In the genomic region with DNA sequence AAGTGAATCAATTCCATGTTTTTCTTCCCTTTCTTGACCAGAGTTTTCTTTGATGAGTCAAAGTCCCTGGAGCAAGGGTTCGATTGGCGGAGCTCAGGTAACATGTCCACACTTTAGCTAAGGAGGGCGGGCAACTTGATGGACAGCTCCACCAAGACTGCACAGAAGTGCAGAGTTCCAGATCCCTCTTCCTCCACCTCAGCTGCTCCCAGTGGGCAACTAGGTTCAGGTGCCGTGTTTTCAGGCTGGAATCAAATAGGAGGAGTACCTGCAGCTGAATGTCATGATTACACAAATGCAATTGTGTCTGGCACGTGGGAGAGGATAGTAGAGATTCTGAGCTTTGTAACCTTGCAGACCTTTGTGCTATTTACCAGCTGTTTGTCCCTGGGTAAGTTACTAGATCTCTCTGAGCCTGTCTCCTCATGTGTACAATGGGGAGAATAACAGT, we compare ENCODE assay signal across 1 cellular context.
TF ChIP-seq lines count a peak whose summit lies in the region.

No MANE protein-coding gene starts in this region.

TF ChIP-seq in HepG2, 621 proteins besides CTCF, POLR2A, EP300 and RAD21 (continued from another document and continues in another):
- TF ChIP-seq, protein P1, sequence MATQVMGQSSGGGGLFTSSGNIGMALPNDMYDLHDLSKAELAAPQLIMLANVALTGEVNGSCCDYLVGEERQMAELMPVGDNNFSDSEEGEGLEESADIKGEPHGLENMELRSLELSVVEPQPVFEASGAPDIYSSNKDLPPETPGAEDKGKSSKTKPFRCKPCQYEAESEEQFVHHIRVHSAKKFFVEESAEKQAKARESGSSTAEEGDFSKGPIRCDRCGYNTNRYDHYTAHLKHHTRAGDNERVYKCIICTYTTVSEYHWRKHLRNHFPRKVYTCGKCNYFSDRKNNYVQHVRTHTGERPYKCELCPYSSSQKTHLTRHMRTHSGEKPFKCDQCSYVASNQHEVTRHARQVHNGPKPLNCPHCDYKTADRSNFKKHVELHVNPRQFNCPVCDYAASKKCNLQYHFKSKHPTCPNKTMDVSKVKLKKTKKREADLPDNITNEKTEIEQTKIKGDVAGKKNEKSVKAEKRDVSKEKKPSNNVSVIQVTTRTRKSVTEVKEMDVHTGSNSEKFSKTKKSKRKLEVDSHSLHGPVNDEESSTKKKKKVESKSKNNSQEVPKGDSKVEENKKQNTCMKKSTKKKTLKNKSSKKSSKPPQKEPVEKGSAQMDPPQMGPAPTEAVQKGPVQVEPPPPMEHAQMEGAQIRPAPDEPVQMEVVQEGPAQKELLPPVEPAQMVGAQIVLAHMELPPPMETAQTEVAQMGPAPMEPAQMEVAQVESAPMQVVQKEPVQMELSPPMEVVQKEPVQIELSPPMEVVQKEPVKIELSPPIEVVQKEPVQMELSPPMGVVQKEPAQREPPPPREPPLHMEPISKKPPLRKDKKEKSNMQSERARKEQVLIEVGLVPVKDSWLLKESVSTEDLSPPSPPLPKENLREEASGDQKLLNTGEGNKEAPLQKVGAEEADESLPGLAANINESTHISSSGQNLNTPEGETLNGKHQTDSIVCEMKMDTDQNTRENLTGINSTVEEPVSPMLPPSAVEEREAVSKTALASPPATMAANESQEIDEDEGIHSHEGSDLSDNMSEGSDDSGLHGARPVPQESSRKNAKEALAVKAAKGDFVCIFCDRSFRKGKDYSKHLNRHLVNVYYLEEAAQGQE (IDR thresholded peaks at IDR 0.05; ENCODE audit: borderline replicate concordance in 1 of 2, low read depth in 1 of 2, low read length in 2 of 2): peak in 1 of 2 experiments; percentile 73; a peak in 3 of 4 replicates
- peak; percentile 20; the same call in 1 of the 2 replicates for TF ChIP-seq HDAC1 (CRISPR knock-in tag; IDR thresholded peaks at IDR 0.05)
- peak; percentile 17; the same call in 1 of the 2 replicates for TF ChIP-seq GATAD2A (CRISPR knock-in tag; IDR thresholded peaks at IDR 0.05)
- TF ChIP-seq, protein P2, sequence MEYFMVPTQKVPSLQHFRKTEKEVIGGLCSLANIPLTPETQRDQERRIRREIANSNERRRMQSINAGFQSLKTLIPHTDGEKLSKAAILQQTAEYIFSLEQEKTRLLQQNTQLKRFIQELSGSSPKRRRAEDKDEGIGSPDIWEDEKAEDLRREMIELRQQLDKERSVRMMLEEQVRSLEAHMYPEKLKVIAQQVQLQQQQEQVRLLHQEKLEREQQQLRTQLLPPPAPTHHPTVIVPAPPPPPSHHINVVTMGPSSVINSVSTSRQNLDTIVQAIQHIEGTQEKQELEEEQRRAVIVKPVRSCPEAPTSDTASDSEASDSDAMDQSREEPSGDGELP (IDR thresholded peaks at IDR 0.05; ENCODE audit: borderline replicate concordance, low read depth): peak; percentile 47; the same call in 1 of the 2 replicates
- TF ChIP-seq NR2F2 (IDR thresholded peaks at IDR 0.05; ENCODE audit: borderline replicate concordance, low read depth): no peak
- TF ChIP-seq, protein P3, sequence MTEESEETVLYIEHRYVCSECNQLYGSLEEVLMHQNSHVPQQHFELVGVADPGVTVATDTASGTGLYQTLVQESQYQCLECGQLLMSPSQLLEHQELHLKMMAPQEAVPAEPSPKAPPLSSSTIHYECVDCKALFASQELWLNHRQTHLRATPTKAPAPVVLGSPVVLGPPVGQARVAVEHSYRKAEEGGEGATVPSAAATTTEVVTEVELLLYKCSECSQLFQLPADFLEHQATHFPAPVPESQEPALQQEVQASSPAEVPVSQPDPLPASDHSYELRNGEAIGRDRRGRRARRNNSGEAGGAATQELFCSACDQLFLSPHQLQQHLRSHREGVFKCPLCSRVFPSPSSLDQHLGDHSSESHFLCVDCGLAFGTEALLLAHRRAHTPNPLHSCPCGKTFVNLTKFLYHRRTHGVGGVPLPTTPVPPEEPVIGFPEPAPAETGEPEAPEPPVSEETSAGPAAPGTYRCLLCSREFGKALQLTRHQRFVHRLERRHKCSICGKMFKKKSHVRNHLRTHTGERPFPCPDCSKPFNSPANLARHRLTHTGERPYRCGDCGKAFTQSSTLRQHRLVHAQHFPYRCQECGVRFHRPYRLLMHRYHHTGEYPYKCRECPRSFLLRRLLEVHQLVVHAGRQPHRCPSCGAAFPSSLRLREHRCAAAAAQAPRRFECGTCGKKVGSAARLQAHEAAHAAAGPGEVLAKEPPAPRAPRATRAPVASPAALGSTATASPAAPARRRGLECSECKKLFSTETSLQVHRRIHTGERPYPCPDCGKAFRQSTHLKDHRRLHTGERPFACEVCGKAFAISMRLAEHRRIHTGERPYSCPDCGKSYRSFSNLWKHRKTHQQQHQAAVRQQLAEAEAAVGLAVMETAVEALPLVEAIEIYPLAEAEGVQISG (CRISPR knock-in tag; IDR thresholded peaks at IDR 0.05): peak; percentile 28; the same call in 1 of the 2 replicates
- TF ChIP-seq, protein P4, sequence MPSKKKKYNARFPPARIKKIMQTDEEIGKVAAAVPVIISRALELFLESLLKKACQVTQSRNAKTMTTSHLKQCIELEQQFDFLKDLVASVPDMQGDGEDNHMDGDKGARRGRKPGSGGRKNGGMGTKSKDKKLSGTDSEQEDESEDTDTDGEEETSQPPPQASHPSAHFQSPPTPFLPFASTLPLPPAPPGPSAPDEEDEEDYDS (CRISPR knock-in tag; IDR thresholded peaks at IDR 0.05): no peak
- 0 out of 2 replicates have a peak, but pooled peaks have one; percentile 43 for TF ChIP-seq HDAC2 (CRISPR knock-in tag; IDR thresholded peaks at IDR 0.05)
- TF ChIP-seq HMG20B (CRISPR knock-in tag; conservative IDR thresholded peaks at IDR 0.05): no peak
- TF ChIP-seq SALL1 (CRISPR knock-in tag; IDR thresholded peaks at IDR 0.05): peak; percentile 38; the same call in 1 of the 2 replicates
- peak; percentile 63 for TF ChIP-seq HNF4A (CRISPR knock-in tag; IDR thresholded peaks at IDR 0.05)
- peak; percentile 54; the same call in 1 of the 2 replicates for TF ChIP-seq MEIS2 (CRISPR knock-in tag; IDR thresholded peaks at IDR 0.05)
- TF ChIP-seq NFYC (CRISPR knock-in tag; IDR thresholded peaks at IDR 0.05): peak; percentile 50; the same call in 1 of the 2 replicates
- TF ChIP-seq ZNF138 (CRISPR knock-in tag; IDR thresholded peaks at IDR 0.05; ENCODE audit: low read depth): no peak
- no peak for TF ChIP-seq ZNF563 (CRISPR knock-in tag; IDR thresholded peaks at IDR 0.05)
- TF ChIP-seq, protein P5, sequence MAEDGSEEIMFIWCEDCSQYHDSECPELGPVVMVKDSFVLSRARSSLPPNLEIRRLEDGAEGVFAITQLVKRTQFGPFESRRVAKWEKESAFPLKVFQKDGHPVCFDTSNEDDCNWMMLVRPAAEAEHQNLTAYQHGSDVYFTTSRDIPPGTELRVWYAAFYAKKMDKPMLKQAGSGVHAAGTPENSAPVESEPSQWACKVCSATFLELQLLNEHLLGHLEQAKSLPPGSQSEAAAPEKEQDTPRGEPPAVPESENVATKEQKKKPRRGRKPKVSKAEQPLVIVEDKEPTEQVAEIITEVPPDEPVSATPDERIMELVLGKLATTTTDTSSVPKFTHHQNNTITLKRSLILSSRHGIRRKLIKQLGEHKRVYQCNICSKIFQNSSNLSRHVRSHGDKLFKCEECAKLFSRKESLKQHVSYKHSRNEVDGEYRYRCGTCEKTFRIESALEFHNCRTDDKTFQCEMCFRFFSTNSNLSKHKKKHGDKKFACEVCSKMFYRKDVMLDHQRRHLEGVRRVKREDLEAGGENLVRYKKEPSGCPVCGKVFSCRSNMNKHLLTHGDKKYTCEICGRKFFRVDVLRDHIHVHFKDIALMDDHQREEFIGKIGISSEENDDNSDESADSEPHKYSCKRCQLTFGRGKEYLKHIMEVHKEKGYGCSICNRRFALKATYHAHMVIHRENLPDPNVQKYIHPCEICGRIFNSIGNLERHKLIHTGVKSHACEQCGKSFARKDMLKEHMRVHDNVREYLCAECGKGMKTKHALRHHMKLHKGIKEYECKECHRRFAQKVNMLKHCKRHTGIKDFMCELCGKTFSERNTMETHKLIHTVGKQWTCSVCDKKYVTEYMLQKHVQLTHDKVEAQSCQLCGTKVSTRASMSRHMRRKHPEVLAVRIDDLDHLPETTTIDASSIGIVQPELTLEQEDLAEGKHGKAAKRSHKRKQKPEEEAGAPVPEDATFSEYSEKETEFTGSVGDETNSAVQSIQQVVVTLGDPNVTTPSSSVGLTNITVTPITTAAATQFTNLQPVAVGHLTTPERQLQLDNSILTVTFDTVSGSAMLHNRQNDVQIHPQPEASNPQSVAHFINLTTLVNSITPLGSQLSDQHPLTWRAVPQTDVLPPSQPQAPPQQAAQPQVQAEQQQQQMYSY (CRISPR knock-in tag; IDR thresholded peaks at IDR 0.05): peak; percentile 90
- TF ChIP-seq ZMYM3 (CRISPR knock-in tag; IDR thresholded peaks at IDR 0.05): peak; percentile 95
- TF ChIP-seq, protein P6, sequence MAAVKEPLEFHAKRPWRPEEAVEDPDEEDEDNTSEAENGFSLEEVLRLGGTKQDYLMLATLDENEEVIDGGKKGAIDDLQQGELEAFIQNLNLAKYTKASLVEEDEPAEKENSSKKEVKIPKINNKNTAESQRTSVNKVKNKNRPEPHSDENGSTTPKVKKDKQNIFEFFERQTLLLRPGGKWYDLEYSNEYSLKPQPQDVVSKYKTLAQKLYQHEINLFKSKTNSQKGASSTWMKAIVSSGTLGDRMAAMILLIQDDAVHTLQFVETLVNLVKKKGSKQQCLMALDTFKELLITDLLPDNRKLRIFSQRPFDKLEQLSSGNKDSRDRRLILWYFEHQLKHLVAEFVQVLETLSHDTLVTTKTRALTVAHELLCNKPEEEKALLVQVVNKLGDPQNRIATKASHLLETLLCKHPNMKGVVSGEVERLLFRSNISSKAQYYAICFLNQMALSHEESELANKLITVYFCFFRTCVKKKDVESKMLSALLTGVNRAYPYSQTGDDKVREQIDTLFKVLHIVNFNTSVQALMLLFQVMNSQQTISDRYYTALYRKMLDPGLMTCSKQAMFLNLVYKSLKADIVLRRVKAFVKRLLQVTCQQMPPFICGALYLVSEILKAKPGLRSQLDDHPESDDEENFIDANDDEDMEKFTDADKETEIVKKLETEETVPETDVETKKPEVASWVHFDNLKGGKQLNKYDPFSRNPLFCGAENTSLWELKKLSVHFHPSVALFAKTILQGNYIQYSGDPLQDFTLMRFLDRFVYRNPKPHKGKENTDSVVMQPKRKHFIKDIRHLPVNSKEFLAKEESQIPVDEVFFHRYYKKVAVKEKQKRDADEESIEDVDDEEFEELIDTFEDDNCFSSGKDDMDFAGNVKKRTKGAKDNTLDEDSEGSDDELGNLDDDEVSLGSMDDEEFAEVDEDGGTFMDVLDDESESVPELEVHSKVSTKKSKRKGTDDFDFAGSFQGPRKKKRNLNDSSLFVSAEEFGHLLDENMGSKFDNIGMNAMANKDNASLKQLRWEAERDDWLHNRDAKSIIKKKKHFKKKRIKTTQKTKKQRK (IDR thresholded peaks at IDR 0.05; ENCODE audit: low read length): no peak
- TF ChIP-seq MEIS1 (CRISPR knock-in tag; IDR thresholded peaks at IDR 0.05; ENCODE audit: borderline replicate concordance): peak; percentile 45; the same call in 1 of the 2 replicates
- TF ChIP-seq NR2F6 (IDR thresholded peaks at IDR 0.05): 0 out of 2 replicates have a peak, but pooled peaks have one; percentile 7
- peak; percentile 27; the same call in 1 of the 2 replicates for TF ChIP-seq NR2F6 (CRISPR knock-in tag; IDR thresholded peaks at IDR 0.05)
- no peak for TF ChIP-seq TBX3 (IDR thresholded peaks at IDR 0.05; ENCODE audit: borderline replicate concordance)
- TF ChIP-seq SOX13 (IDR thresholded peaks at IDR 0.05): no peak
- peak in 1 of 2 experiments; percentile 68; a peak in 2 of 4 replicates for TF ChIP-seq SOX13 (CRISPR knock-in tag; conservative IDR thresholded peaks at IDR 0.05 in 1 of 2, IDR thresholded peaks at IDR 0.05 in 1 of 2)
- no peak for TF ChIP-seq LCORL (IDR thresholded peaks at IDR 0.05)
- TF ChIP-seq LCORL (CRISPR knock-in tag; IDR thresholded peaks at IDR 0.05): no peak
- TF ChIP-seq, protein P7, sequence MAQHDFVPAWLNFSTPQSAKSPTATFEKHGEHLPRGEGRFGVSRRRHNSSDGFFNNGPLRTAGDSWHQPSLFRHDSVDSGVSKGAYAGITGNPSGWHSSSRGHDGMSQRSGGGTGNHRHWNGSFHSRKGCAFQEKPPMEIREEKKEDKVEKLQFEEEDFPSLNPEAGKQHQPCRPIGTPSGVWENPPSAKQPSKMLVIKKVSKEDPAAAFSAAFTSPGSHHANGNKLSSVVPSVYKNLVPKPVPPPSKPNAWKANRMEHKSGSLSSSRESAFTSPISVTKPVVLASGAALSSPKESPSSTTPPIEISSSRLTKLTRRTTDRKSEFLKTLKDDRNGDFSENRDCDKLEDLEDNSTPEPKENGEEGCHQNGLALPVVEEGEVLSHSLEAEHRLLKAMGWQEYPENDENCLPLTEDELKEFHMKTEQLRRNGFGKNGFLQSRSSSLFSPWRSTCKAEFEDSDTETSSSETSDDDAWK (CRISPR knock-in tag; IDR thresholded peaks at IDR 0.05): no peak
- peak; percentile 34; the same call in 1 of the 2 replicates for TF ChIP-seq HOXA3 (CRISPR knock-in tag; IDR thresholded peaks at IDR 0.05)
- TF ChIP-seq SKI (IDR thresholded peaks at IDR 0.05; ENCODE audit: partially characterized antibody): peak; percentile 41
- peak; percentile 62; the same call in 1 of the 2 replicates for TF ChIP-seq ZNF614 (CRISPR knock-in tag; IDR thresholded peaks at IDR 0.05; ENCODE audit: borderline replicate concordance)
- no peak for TF ChIP-seq HES4 (CRISPR knock-in tag; IDR thresholded peaks at IDR 0.05; ENCODE audit: borderline replicate concordance)
- no peak for TF ChIP-seq ZNF501 (CRISPR knock-in tag; IDR thresholded peaks at IDR 0.05)
- TF ChIP-seq MED13 (CRISPR knock-in tag; IDR thresholded peaks at IDR 0.05): no peak
- no peak for TF ChIP-seq ZNF556 (CRISPR knock-in tag; IDR thresholded peaks at IDR 0.05; ENCODE audit: borderline replicate concordance)
- TF ChIP-seq SALL2 (CRISPR knock-in tag; IDR thresholded peaks at IDR 0.05): 0 out of 2 replicates have a peak, but pooled peaks have one; percentile 25
- TF ChIP-seq SOX5 (CRISPR knock-in tag; IDR thresholded peaks at IDR 0.05; ENCODE audit: borderline replicate concordance): peak; percentile 29; the same call in 1 of the 2 replicates
- 0 out of 4 replicates have a peak, but pooled peaks of 1 of the 2 experiments have one; percentile 14 for TF ChIP-seq NR2F1 (CRISPR knock-in tag; IDR thresholded peaks at IDR 0.05)
- TF ChIP-seq, protein P8, sequence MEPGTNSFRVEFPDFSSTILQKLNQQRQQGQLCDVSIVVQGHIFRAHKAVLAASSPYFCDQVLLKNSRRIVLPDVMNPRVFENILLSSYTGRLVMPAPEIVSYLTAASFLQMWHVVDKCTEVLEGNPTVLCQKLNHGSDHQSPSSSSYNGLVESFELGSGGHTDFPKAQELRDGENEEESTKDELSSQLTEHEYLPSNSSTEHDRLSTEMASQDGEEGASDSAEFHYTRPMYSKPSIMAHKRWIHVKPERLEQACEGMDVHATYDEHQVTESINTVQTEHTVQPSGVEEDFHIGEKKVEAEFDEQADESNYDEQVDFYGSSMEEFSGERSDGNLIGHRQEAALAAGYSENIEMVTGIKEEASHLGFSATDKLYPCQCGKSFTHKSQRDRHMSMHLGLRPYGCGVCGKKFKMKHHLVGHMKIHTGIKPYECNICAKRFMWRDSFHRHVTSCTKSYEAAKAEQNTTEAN (CRISPR knock-in tag; conservative IDR thresholded peaks at IDR 0.05): 0 out of 2 replicates have a peak, but pooled peaks have one; percentile 22
- TF ChIP-seq, protein P9, sequence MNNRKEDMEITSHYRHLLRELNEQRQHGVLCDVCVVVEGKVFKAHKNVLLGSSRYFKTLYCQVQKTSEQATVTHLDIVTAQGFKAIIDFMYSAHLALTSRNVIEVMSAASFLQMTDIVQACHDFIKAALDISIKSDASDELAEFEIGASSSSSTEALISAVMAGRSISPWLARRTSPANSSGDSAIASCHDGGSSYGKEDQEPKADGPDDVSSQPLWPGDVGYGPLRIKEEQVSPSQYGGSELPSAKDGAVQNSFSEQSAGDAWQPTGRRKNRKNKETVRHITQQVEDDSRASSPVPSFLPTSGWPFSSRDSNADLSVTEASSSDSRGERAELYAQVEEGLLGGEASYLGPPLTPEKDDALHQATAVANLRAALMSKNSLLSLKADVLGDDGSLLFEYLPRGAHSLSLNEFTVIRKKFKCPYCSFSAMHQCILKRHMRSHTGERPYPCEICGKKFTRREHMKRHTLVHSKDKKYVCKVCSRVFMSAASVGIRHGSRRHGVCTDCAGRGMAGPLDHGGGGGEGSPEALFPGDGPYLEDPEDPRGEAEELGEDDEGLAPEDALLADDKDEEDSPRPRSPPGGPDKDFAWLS (CRISPR knock-in tag; IDR thresholded peaks at IDR 0.05; ENCODE audit: borderline replicate concordance): no peak
